Comparison of ENCODE assay signal across 12 cellular contexts in genomic region chr16:70696952-70697600, GRCh38. TPM values are rescaled to one million over a fixed set of nuclear protein-coding genes. Genes with fewer than 3 reads are reported as not detected.
A peak's percentile ranks its signal among the peaks of the same experiment; 100 is the strongest.
DNase-seq lines count a peak whose midpoint lies in the region; ATAC-seq, FAIRE-seq and TF ChIP-seq lines count a peak whose summit lies in the region.
"Had no signal": no experiment of that assay in that cellular context is flagged by ENCODE, and none has a peak within 500 bp of the region (broad histone marks: within the 10 kb centered on the region; RNA-seq: fewer than 3 reads in every experiment).

No MANE protein-coding gene starts in this region.

- no peak overlapping the region for H3K4me3 ChIP-seq in IMR-90 (ENCODE audit: insufficient read depth, low read depth, low read length)
- peak overlapping the region in 1 of 3 donors; percentile 4 for H3K4me3 ChIP-seq in breast epithelium
- H3K4me3 ChIP-seq in muscle layer of colon (ENCODE audit: low read depth in 1 of 2, low read length in 2 of 2): no peak overlapping the region
- H3K4me3 ChIP-seq: testis had no signal

- H3K79me1 ChIP-seq in IMR-90 (ENCODE audit: low read depth in 1 of 2, low read length in 2 of 2): peaks cover 3 to 47% of the 10 kb centered on the region in 2 experiments; a peak in 2 of 4 replicates

- H3K36me3 ChIP-seq in IMR-90 (ENCODE audit: control insufficient read depth, insufficient read depth, low read length) (no peaks in the 10 kb centered on the region; the same call in 1 of the 2 replicates), breast epithelium (no peaks in the 10 kb centered on the region), muscle layer of colon (ENCODE audit: insufficient read depth, low read length) (no peaks in the 10 kb centered on the region)

- no peak overlapping the region for H3K23ac ChIP-seq in IMR-90 (ENCODE audit: low read depth, low read length)

- peak overlapping the region; percentile 14 for H2AFZ ChIP-seq in IMR-90 (replicated peaks; ENCODE audit: low read length, poor library complexity)

- H4K20me1 ChIP-seq in IMR-90 (ENCODE audit: insufficient read depth, low read length): no peaks in the 10 kb centered on the region

- no peak overlapping the region for H3K56ac ChIP-seq in IMR-90 (ENCODE audit: extremely low read depth, insufficient read depth, low read length)

- H2AK9ac ChIP-seq in IMR-90 (replicated peaks; ENCODE audit: low read depth, low read length, poor library complexity): no peak overlapping the region

- no peaks in the 10 kb centered on the region for H3K27me3 ChIP-seq in IMR-90 (ENCODE audit: control insufficient read depth, insufficient read depth, low read length)
- no peaks in the 10 kb centered on the region for H3K27me3 ChIP-seq in breast epithelium
- H3K27me3 ChIP-seq in muscle layer of colon (ENCODE audit: control insufficient read depth in 1 of 2, insufficient read depth in 2 of 2, low read length in 2 of 2): no peaks in the 10 kb centered on the region
- H3K27me3 ChIP-seq: neutrophil, testis had no signal

- no peak overlapping the region for H3K4me2 ChIP-seq in IMR-90 (ENCODE audit: low read depth, low read length)

- TF ChIP-seq RAD21 in IMR-90 (IDR thresholded peaks at IDR 0.05; ENCODE audit: low read length): no peak

- H4K5ac ChIP-seq in IMR-90 (ENCODE audit: low read depth, low read length): no peak overlapping the region

- DNase-seq in A172 (ENCODE audit: low spot score) (peak; percentile 74), IMR-90 (no peak), breast epithelium (ENCODE audit: low spot score in 2 of 2) (peak; percentile 81 to 90), RCC 7860 (ENCODE audit: low spot score) (no peak), NCI-H226 (no peak), activated gamma-delta T cell (lab: John Stamatoyannopoulos, UW) (no peak)
- DNase-seq: testis had no signal

- H3K27ac ChIP-seq in IMR-90 (ENCODE audit: insufficient read depth, low read length) (no peak overlapping the region), breast epithelium (peak overlapping the region; percentile 96), muscle layer of colon (ENCODE audit: low read depth, low read length) (peak overlapping the region; percentile 62)
- H3K27ac ChIP-seq: neutrophil, testis had no signal

- peak overlapping the region; percentile 17 for H4K91ac ChIP-seq in IMR-90 (ENCODE audit: insufficient read depth, low read depth, low read length)

- H3K9me3 ChIP-seq in IMR-90 (ENCODE audit: control insufficient read depth, insufficient read depth, low read length): no peaks in the 10 kb centered on the region
- H3K9me3 ChIP-seq in breast epithelium: no peaks in the 10 kb centered on the region
- no peaks in the 10 kb centered on the region for H3K9me3 ChIP-seq in muscle layer of colon (ENCODE audit: low read length)
- H3K9me3 ChIP-seq: neutrophil, testis had no signal

- no peak for FAIRE-seq in RCC 7860 (lab: Jason Lieb, UNC)
- FAIRE-seq: colon had no signal

- peak overlapping the region; percentile 28; the same call in 1 of the 2 replicates for H2AK5ac ChIP-seq in IMR-90 (ENCODE audit: low read depth, low read length)

- H2BK20ac ChIP-seq in IMR-90 (ENCODE audit: low read depth, low read length): no peak overlapping the region; the same call in 1 of the 2 replicates

- BruUV-seq in IMR-90 (replicated peaks; lab: Mats Ljungman, UMichigan): no TSS peak

- H3K4me1 ChIP-seq in IMR-90 (ENCODE audit: control insufficient read depth, insufficient read depth, low read length) (peaks cover 48% of the 10 kb centered on the region), breast epithelium (peaks cover 41 to 63% of the 10 kb centered on the region in 2 donors), muscle layer of colon (ENCODE audit: insufficient read depth, low read length) (peaks cover 94% of the 10 kb centered on the region)

- intact Hi-C loops in IMR-90 (cut with micrococcal nuclease) (no loop called here), breast epithelium (cut with DNase I; ENCODE audit: low total_unique reads) (no loop called here)

- in situ Hi-C loops in IMR-90 (cut with MboI; ENCODE audit: low sequenced_read_pairs): loop anchor here (25.0 kb wide), 1 partner anchor 665 kb away; the partner anchor contains the start of gene CALB2

- CTCF ChIA-PET in IMR-90 (lab: Yijun Ruan, JAX): no interaction called here

- H2BK120ac ChIP-seq in IMR-90 (ENCODE audit: low read depth, low read length): peak overlapping the region; percentile 35

- dilution Hi-C loops in IMR-90 (cut with HindIII; ENCODE audit: low sequenced_read_pairs, unreplicated experiment): no loop called here

- H2BK5ac ChIP-seq in IMR-90 (ENCODE audit: low read depth, low read length, poor library complexity, severe bottlenecking): peak overlapping the region; percentile 20

- peak overlapping the region; percentile 31 for H3K4ac ChIP-seq in IMR-90 (ENCODE audit: low read depth, low read length)

- POLR2A ChIA-PET in IMR-90 (lab: Charles Lee; ENCODE audit: unreplicated experiment): no interaction called here

- ATAC-seq in IMR-90 (ENCODE audit: low read depth) (no peak), HG03108 (IDR thresholded peaks at IDR 0.05; ENCODE audit: unreplicated experiment) (no peak)

- H3K18ac ChIP-seq in IMR-90 (ENCODE audit: low read depth, low read length): no peak overlapping the region

- peak overlapping the region in 1 of 2 experiments; percentile 5; a peak in 1 of 4 replicates for H4K8ac ChIP-seq in IMR-90 (ENCODE audit: low read depth in 2 of 2, low read length in 2 of 2)

- TF ChIP-seq CTCF in IMR-90 (conservative IDR thresholded peaks at IDR 0.05; ENCODE audit: low read depth, low read length) (no peak), breast epithelium (IDR thresholded peaks at IDR 0.05) (no peak)

- no peak for TF ChIP-seq POLR2A in IMR-90 (IDR thresholded peaks at IDR 0.05; ENCODE audit: low read depth, low read length)
- TF ChIP-seq POLR2A in breast epithelium (IDR thresholded peaks at IDR 0.05): no peak

- H2BK15ac ChIP-seq in IMR-90 (ENCODE audit: low read depth, low read length): no peak overlapping the region

- peaks cover 45% of the 10 kb centered on the region for H3K9me1 ChIP-seq in IMR-90 (ENCODE audit: insufficient read depth, low read length)

- 77% methylated on average over 9 of the region's 19 CpGs; no CpG with 5 or more reads in 1 of the 2 experiments for WGBS in IMR-90 (ENCODE audit: extremely low coverage in 2 of 2, insufficient read length in 1 of 2), 2 experiments

- H3K9ac ChIP-seq in IMR-90 (ENCODE audit: low read depth, low read length) (no peak overlapping the region), muscle layer of colon (ENCODE audit: low read length) (no peak overlapping the region)

- 0 out of 2 replicates have a peak overlapping the region, but pooled peaks have one; percentile 17 for H3K14ac ChIP-seq in IMR-90 (replicated peaks; ENCODE audit: low read depth, low read length)

TF ChIP-seq in IMR-90, 13 proteins besides CTCF, POLR2A, EP300 and RAD21:
- TF ChIP-seq RCOR1 (IDR thresholded peaks at IDR 0.05; ENCODE audit: insufficient replicate concordance, low read length) (no peak), NFE2L2 (IDR thresholded peaks at IDR 0.05; ENCODE audit: low read depth, low read length) (no peak), SMC3 (IDR thresholded peaks at IDR 0.05; ENCODE audit: low read depth, low read length) (no peak), CEBPB (IDR thresholded peaks at IDR 0.05; ENCODE audit: low read depth, low read length) (no peak), MAFK (IDR thresholded peaks at IDR 0.05; ENCODE audit: low read depth, low read length) (no peak), BHLHE40 (IDR thresholded peaks at IDR 0.05; ENCODE audit: low read depth, low read length) (no peak), CHD1 (IDR thresholded peaks at IDR 0.05; ENCODE audit: low read depth, low read length) (no peak), MAZ (IDR thresholded peaks at IDR 0.05; ENCODE audit: borderline replicate concordance, low read depth, low read length) (no peak)
TF ChIP-seq in IMR-90: peak in this region for 0.

RNA-seq across cellular contexts. Expression of gene MTSS2, which starts 11.2 kb away (rescaled TPM):
- 74.1 and 96.8 TPM in 2 replicates for total RNA-seq in A172 (2014; rRNA removed; shearing (Covaris generic))
- total RNA-seq in IMR-90 (2012; rRNA removed) (8.9 and 9.1 TPM in 2 replicates), breast epithelium (10 to 100 TPM in 2 of 3 donors, 1 to 10 TPM in 1; 9.4 to 28.8 (median 22.8) TPM)
- 86.2 and 108 TPM in 2 replicates for polyA plus RNA-seq in IMR-90 (2012; rRNA removed)
- polyA plus RNA-seq in IMR-90 (2012; cell fraction: cytosol; rRNA removed): 69.9 and 88.4 TPM in 2 replicates
- 148 and 251 TPM in 2 replicates for polyA plus RNA-seq in IMR-90 (2012; cell fraction: nucleus; rRNA removed; ENCODE audit: low replicate concordance)

RNA-seq across cellular contexts. Expression of gene IL34, which starts 50.7 kb away (rescaled TPM):
- 7.8 and 10.5 TPM in 2 replicates for total RNA-seq in A172 (2014; rRNA removed; shearing (Covaris generic))
- total RNA-seq in IMR-90 (2012; rRNA removed) (1.1 and 1.3 TPM in 2 replicates), breast epithelium (10 to 100 TPM in 1 of 3 donors, 1 to 10 TPM in 1, under 1 TPM in 1; 0.64 to 37.9 (median 7.5) TPM)
- polyA plus RNA-seq in IMR-90 (2012; rRNA removed): 2.0 and 2.5 TPM in 2 replicates
- 2.1 and 4.5 TPM in 2 replicates for polyA plus RNA-seq in IMR-90 (2012; cell fraction: cytosol; rRNA removed)
- polyA plus RNA-seq in IMR-90 (2012; cell fraction: nucleus; rRNA removed; ENCODE audit: low replicate concordance): 2.3 and 2.9 TPM in 2 replicates
- total RNA-seq: T-helper 2 cell treated with Interferon-gamma antibody and Interleukin-4, amounts not matched to agents 100 ng/mL and 5 ng/mL, for 36 hours had no signal

Comparison
In these comparisons a context has a peak if more than half of its experiments do, and no peak if none do; other contexts are left out.
1. DNase-seq: peak in A172 (single experiment) and breast epithelium (2 of 2); none in IMR-90 (single experiment), RCC 7860 (single experiment), NCI-H226 (single experiment) and activated gamma-delta T cell (single experiment).